ENCODE assay signal across 1 cellular context in the genomic region with DNA sequence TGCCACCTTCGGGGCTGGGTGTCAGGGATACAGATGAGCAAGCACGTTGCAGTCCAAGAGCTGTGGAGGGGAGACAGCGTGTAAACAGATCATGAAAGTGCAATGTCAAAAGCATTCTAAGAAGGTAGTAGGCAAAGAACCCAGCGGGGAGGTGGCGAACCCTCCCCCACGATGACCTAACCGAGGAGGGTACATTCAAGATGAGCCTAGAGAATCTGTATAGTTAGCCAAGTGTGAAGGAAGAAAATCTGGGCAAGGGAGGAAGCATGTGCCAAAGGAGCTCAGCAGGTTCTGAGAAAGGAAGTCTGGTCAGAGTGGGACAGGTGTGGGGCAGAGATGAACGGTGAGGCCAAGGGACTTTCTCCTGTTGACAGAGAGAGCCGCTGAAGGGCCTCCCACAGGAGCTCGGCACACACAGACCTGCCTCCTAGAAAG.
TF ChIP-seq lines count a peak whose summit lies in the region.

No MANE protein-coding gene starts in this region.

TF ChIP-seq in GM23338, 12 proteins besides CTCF, POLR2A, EP300 and RAD21 (continued from another document):
- TF ChIP-seq, protein P1, sequence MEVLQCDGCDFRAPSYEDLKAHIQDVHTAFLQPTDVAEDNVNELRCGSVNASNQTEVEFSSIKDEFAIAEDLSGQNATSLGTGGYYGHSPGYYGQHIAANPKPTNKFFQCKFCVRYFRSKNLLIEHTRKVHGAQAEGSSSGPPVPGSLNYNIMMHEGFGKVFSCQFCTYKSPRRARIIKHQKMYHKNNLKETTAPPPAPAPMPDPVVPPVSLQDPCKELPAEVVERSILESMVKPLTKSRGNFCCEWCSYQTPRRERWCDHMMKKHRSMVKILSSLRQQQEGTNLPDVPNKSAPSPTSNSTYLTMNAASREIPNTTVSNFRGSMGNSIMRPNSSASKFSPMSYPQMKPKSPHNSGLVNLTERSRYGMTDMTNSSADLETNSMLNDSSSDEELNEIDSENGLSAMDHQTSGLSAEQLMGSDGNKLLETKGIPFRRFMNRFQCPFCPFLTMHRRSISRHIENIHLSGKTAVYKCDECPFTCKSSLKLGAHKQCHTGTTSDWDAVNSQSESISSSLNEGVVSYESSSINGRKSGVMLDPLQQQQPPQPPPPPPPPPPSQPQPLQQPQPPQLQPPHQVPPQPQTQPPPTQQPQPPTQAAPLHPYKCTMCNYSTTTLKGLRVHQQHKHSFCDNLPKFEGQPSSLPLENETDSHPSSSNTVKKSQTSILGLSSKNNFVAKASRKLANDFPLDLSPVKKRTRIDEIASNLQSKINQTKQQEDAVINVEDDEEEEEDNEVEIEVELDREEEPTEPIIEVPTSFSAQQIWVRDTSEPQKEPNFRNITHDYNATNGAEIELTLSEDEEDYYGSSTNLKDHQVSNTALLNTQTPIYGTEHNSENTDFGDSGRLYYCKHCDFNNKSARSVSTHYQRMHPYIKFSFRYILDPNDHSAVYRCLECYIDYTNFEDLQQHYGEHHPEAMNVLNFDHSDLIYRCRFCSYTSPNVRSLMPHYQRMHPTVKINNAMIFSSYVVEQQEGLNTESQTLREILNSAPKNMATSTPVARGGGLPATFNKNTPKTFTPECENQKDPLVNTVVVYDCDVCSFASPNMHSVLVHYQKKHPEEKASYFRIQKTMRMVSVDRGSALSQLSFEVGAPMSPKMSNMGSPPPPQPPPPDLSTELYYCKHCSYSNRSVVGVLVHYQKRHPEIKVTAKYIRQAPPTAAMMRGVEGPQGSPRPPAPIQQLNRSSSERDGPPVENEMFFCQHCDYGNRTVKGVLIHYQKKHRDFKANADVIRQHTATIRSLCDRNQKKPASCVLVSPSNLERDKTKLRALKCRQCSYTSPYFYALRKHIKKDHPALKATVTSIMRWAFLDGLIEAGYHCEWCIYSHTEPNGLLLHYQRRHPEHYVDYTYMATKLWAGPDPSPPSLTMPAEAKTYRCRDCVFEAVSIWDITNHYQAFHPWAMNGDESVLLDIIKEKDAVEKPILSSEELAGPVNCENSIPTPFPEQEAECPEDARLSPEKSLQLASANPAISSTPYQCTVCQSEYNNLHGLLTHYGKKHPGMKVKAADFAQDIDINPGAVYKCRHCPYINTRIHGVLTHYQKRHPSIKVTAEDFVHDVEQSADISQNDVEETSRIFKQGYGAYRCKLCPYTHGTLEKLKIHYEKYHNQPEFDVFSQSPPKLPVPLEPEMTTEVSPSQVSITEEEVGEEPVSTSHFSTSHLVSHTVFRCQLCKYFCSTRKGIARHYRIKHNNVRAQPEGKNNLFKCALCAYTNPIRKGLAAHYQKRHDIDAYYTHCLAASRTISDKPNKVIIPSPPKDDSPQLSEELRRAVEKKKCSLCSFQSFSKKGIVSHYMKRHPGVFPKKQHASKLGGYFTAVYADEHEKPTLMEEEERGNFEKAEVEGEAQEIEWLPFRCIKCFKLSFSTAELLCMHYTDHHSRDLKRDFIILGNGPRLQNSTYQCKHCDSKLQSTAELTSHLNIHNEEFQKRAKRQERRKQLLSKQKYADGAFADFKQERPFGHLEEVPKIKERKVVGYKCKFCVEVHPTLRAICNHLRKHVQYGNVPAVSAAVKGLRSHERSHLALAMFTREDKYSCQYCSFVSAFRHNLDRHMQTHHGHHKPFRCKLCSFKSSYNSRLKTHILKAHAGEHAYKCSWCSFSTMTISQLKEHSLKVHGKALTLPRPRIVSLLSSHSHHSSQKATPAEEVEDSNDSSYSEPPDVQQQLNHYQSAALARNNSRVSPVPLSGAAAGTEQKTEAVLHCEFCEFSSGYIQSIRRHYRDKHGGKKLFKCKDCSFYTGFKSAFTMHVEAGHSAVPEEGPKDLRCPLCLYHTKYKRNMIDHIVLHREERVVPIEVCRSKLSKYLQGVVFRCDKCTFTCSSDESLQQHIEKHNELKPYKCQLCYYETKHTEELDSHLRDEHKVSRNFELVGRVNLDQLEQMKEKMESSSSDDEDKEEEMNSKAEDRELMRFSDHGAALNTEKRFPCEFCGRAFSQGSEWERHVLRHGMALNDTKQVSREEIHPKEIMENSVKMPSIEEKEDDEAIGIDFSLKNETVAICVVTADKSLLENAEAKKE (CRISPR knock-in tag; IDR thresholded peaks at IDR 0.05) = no peak
- TF ChIP-seq ZNF331 (CRISPR knock-in tag; IDR thresholded peaks at IDR 0.05; ENCODE audit: low read depth) = no peak
- no peak for TF ChIP-seq ZNF114 (CRISPR knock-in tag; IDR thresholded peaks at IDR 0.05)
